ENCODE assay signal across 8 cellular contexts in the genomic region with DNA sequence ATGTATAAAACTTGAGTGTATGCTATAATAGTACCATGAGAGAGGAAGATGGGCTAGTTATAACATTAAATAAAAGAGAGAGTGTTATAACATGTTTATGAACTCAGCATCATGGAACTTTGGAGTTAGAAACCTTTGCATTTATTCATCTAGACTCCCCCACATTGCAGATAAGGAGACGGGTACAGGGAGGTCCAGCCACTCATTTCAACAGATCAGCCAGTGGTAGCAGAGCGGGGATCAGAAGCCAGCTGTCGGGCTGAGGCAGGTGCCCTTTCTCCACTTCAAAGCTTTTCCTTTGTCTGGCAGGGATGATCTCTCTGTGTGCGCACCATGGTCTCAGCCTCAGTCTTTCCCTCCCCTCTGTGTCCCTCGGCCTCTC.
DNase-seq lines count a peak whose midpoint lies in the region; ATAC-seq and TF ChIP-seq lines count a peak whose summit lies in the region.
"Not testable (repeated sequence)": the region's sequence is repeated elsewhere in the genome, so short reads cannot be mapped to it uniquely, and the experiment has no call there.

No MANE protein-coding gene starts in this region.

- not testable (repeated sequence) for TF ChIP-seq CTCF in nephron (IDR thresholded peaks at IDR 0.05; ENCODE audit: unreplicated experiment in 3 of 3)

- H3K4me1 Mint-ChIP-seq in activated CD8-positive, alpha-beta memory T cell treated with anti-CD3 and anti-CD28 coated beads, Interleukin-2, amount 10 ng/mL, durations not matched to agents 7 days and 5 days; activated naive CD8-positive, alpha-beta T cell treated with anti-CD3 and anti-CD28 coated beads, Interleukin-2, amount 50 U/mL, for 24 hours; immature natural killer cell; stimulated activated naive CD8-positive, alpha-beta T cell treated with anti-CD3 and anti-CD28 coated beads, Interleukin-15, amount 100 ng/mL, for 72 hours: not testable (repeated sequence)
- peaks cover 23% of the 10 kb centered on the region for H3K4me1 Mint-ChIP-seq in nephron

- ATAC-seq in activated CD8-positive, alpha-beta memory T cell treated with anti-CD3 and anti-CD28 coated beads, Interleukin-2, amount 10 ng/mL, durations not matched to agents 7 days and 5 days, result peak; percentile 36
- ATAC-seq in activated naive CD8-positive, alpha-beta T cell treated with anti-CD3 and anti-CD28 coated beads, Interleukin-2, amount 50 U/mL, for 24 hours, result peak; percentile 18
- ATAC-seq in stimulated activated naive CD8-positive, alpha-beta T cell treated with anti-CD3 and anti-CD28 coated beads, Interleukin-15, amount 100 ng/mL, for 72 hours, result peak; percentile 31

- not testable (repeated sequence) for H3K27ac Mint-ChIP-seq in activated CD8-positive, alpha-beta memory T cell treated with anti-CD3 and anti-CD28 coated beads, Interleukin-2, amount 10 ng/mL, durations not matched to agents 7 days and 5 days; activated naive CD8-positive, alpha-beta T cell treated with anti-CD3 and anti-CD28 coated beads, Interleukin-2, amount 50 U/mL, for 24 hours; stimulated activated naive CD8-positive, alpha-beta T cell treated with anti-CD3 and anti-CD28 coated beads, Interleukin-15, amount 100 ng/mL, for 72 hours
- H3K27ac Mint-ChIP-seq in immature natural killer cell, result peak overlapping the region in 5 of 6 donors; percentile 26 to 62 (median 55)
- H3K27ac Mint-ChIP-seq in nephron, result peak overlapping the region in 2 of 3 experiments; percentile 6 to 44

- CTCF ChIA-PET in activated CD8-positive, alpha-beta memory T cell treated with anti-CD3 and anti-CD28 coated beads, Interleukin-2, amount 10 ng/mL, durations not matched to agents 7 days and 5 days (lab: Charles Lee), result not testable (repeated sequence)

- H3K9me3 Mint-ChIP-seq in activated CD8-positive, alpha-beta memory T cell treated with anti-CD3 and anti-CD28 coated beads, Interleukin-2, amount 10 ng/mL, durations not matched to agents 7 days and 5 days (ENCODE audit: low read depth); activated naive CD8-positive, alpha-beta T cell treated with anti-CD3 and anti-CD28 coated beads, Interleukin-2, amount 50 U/mL, for 24 hours; immature natural killer cell; nephron; stimulated activated naive CD8-positive, alpha-beta T cell treated with anti-CD3 and anti-CD28 coated beads, Interleukin-15, amount 100 ng/mL, for 72 hours: not testable (repeated sequence)

- intact Hi-C loops in posterior vena cava (cut with DNase I), result not testable (repeated sequence)

- not testable (repeated sequence) for H3K4me3 Mint-ChIP-seq in activated CD8-positive, alpha-beta memory T cell treated with anti-CD3 and anti-CD28 coated beads, Interleukin-2, amount 10 ng/mL, durations not matched to agents 7 days and 5 days; activated naive CD8-positive, alpha-beta T cell treated with anti-CD3 and anti-CD28 coated beads, Interleukin-2, amount 50 U/mL, for 24 hours; immature natural killer cell; nephron; stimulated activated naive CD8-positive, alpha-beta T cell treated with anti-CD3 and anti-CD28 coated beads, Interleukin-15, amount 100 ng/mL, for 72 hours

- DNase-seq in DMS53 (lab: John Stamatoyannopoulos, UW), result peak; percentile 9
- peak; percentile 56 for DNase-seq in NCI-H226
- DNase-seq in activated CD8-positive, alpha-beta memory T cell treated with anti-CD3 and anti-CD28 coated beads, Interleukin-2, amount 10 ng/mL, durations not matched to agents 7 days and 5 days; activated naive CD8-positive, alpha-beta T cell treated with anti-CD3 and anti-CD28 coated beads, Interleukin-2, amount 50 U/mL, for 24 hours; immature natural killer cell; stimulated activated naive CD8-positive, alpha-beta T cell treated with anti-CD3 and anti-CD28 coated beads, Interleukin-15, amount 100 ng/mL, for 72 hours: not testable (repeated sequence)
- peak; percentile 34 for DNase-seq in posterior vena cava (ENCODE audit: low spot score)

- not testable (repeated sequence) for H3K36me3 Mint-ChIP-seq in activated CD8-positive, alpha-beta memory T cell treated with anti-CD3 and anti-CD28 coated beads, Interleukin-2, amount 10 ng/mL, durations not matched to agents 7 days and 5 days; activated naive CD8-positive, alpha-beta T cell treated with anti-CD3 and anti-CD28 coated beads, Interleukin-2, amount 50 U/mL, for 24 hours (ENCODE audit: low read depth); immature natural killer cell; nephron (ENCODE audit: low read depth)

- not testable (repeated sequence) for H3K27me3 Mint-ChIP-seq in activated CD8-positive, alpha-beta memory T cell treated with anti-CD3 and anti-CD28 coated beads, Interleukin-2, amount 10 ng/mL, durations not matched to agents 7 days and 5 days; activated naive CD8-positive, alpha-beta T cell treated with anti-CD3 and anti-CD28 coated beads, Interleukin-2, amount 50 U/mL, for 24 hours; immature natural killer cell (ENCODE audit: low read depth in 3 of 3); nephron (ENCODE audit: low read depth); stimulated activated naive CD8-positive, alpha-beta T cell treated with anti-CD3 and anti-CD28 coated beads, Interleukin-15, amount 100 ng/mL, for 72 hours
